8 cellular contexts compared by ENCODE assay signal in the genomic region with DNA sequence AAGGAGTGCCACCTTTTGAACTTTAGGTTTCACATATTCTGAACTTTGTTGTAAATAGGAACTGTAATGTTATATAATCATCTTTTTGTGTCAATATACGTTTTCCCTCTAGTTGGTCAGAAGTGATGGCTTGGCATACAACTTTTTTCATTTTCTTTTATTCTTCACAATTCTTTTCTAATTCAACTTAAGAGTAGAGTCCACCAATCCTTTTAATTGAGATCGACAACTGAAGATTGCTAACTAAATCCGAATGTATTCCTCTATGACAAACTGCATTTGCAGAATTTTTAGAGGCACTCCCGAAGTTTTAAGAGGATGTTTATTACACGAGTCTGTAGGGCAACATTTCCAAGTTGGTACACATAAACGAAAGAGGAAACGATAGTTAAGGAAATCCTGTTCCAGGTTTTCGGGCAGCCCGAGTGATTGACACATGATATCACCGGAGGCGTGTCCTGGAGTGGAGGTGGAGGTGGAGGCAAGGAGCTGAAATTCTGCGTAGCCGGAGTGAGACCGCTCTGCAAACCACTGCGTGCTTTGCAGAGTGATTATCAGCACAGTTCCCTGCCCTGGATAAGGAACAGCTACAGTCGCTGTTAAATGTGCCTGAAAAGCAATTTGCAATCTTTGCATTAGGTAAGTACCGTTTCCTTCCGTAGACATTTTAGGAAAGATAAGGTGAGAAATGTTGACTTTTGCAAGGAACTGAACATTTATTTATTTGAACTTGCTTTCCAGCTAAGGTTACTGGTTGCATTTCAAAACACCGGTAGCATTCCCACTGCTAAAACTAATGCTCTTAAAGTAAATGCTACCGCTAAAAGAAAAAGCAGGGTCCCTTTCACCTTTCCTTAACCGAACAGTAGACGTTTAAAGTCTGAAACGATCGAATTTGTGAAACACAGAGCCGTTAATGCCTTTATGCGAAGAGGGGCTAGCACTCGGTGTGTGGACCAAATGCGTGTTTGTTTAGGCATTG. TPM values are rescaled to one million over a fixed set of nuclear protein-coding genes. Genes with fewer than 3 reads are reported as not detected.
A peak's percentile ranks its signal among the peaks of the same experiment; 100 is the strongest.
DNase-seq lines count a peak whose midpoint lies in the region; ATAC-seq, FAIRE-seq and TF ChIP-seq lines count a peak whose summit lies in the region.

A gene with protein sequence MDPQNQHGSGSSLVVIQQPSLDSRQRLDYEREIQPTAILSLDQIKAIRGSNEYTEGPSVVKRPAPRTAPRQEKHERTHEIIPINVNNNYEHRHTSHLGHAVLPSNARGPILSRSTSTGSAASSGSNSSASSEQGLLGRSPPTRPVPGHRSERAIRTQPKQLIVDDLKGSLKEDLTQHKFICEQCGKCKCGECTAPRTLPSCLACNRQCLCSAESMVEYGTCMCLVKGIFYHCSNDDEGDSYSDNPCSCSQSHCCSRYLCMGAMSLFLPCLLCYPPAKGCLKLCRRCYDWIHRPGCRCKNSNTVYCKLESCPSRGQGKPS (plus strand): TSS at position 502 of the 982 bp plus-strand sequence. CDS start 4,797 bp downstream, outside the sequence.

- H3K27ac ChIP-seq in colonic mucosa: peak within 1 kb of the TSS; percentile 95

- FAIRE-seq in GM19239 (lab: Jason Lieb, UNC): peak; percentile 94

- DNase-seq in AG20443 (ENCODE audit: low spot score): peak; percentile 46
- DNase-seq in GM19239 (ENCODE audit: insufficient read length, low spot score): peak; percentile 50
- peak; percentile 27 for DNase-seq in NCI-H524 treated with DMSO at 0.1 percent for 48 hours (lab: John Stamatoyannopoulos, UW)
- peak; percentile 87 for DNase-seq in activated CD4-positive, alpha-beta T cell treated with anti-CD3 and anti-CD28 coated beads for 48 hours
- DNase-seq in colonic mucosa: peak; percentile 97
- DNase-seq in kidney tubule cell (ENCODE audit: low spot score): peak; percentile 93
- DNase-seq in stimulated activated CD4-positive, alpha-beta T cell treated with anti-CD3 and anti-CD28 coated beads, Interleukin-15, amount 100 ng/mL, for 48 hours (ENCODE audit: low read depth in 2 of 2): peak; percentile 62 to 76

- H3K9me3 ChIP-seq in colonic mucosa: no peaks in the 10 kb centered on the region

- H3K9ac ChIP-seq in colonic mucosa (ENCODE audit: low read depth in 2 of 2, low read length in 2 of 2): peak within 1 kb of the TSS; percentile 64 to 93

- no peaks in the 10 kb centered on the region for H3K27me3 ChIP-seq in colonic mucosa

- intact Hi-C loops in colonic mucosa (cut with DNase I): no loop called here

- ATAC-seq in HG03442 (IDR thresholded peaks at IDR 0.05; ENCODE audit: unreplicated experiment): peak; percentile 59

- peak within 1 kb of the TSS; percentile 55 for H3K4me3 ChIP-seq in colonic mucosa

- TF ChIP-seq CTCF in colonic mucosa (IDR thresholded peaks at IDR 0.05): no peak

- H3K4me1 ChIP-seq in colonic mucosa: no peaks in the 10 kb centered on the region

- H3K36me3 ChIP-seq in colonic mucosa: no peaks in the 10 kb centered on the region

RNA-seq across cellular contexts. Expression of the gene that starts here (rescaled TPM):
- 10 to 100 TPM; 23.8 to 34.2 TPM for total RNA-seq in colonic mucosa

Comparison
In these comparisons a context has a peak if more than half of its experiments do, and no peak if none do; other contexts are left out.
1. Peak in every context shown above with its lines: DNase-seq, ATAC-seq, H3K4me3 ChIP-seq and H3K27ac ChIP-seq.
2. DNase-seq: peak in every context shown above with its lines; median percentile 97 in colonic mucosa; 93 in kidney tubule cell; 87 in activated CD4-positive, alpha-beta T cell treated with anti-CD3 and anti-CD28 coated beads for 48 hours; 69 in stimulated activated CD4-positive, alpha-beta T cell treated with anti-CD3 and anti-CD28 coated beads, Interleukin-15, amount 100 ng/mL, for 48 hours; 50 in GM19239; 46 in AG20443; 27 in NCI-H524 treated with DMSO at 0.1 percent for 48 hours.